In genomic region chr1:39332291-39332690, GRCh38 we compare ENCODE assay signal across 12 cellular contexts.
DNase-seq lines count a peak whose midpoint lies in the region; ATAC-seq, FAIRE-seq and TF ChIP-seq lines count a peak whose summit lies in the region.
"Had no signal": no experiment of that assay in that cellular context is flagged by ENCODE, and none has a peak within 500 bp of the region (broad histone marks: within the 10 kb centered on the region; RNA-seq: fewer than 3 reads in every experiment).

No MANE protein-coding gene starts in this region.

- H3K4me1 Mint-ChIP-seq in activated CD4-positive, alpha-beta memory T cell treated with anti-CD3 and anti-CD28 coated beads, Interleukin-2, amount 10 ng/mL, durations not matched to agents 7 days and 5 days: peaks cover 84% of the 10 kb centered on the region

- TF ChIP-seq CTCF in epithelial cell of esophagus (IDR thresholded peaks at IDR 0.05; ENCODE audit: insufficient read depth, low read depth, low read length, missing control alignments): no peak

- peak overlapping the region; percentile 84 for H3K27ac Mint-ChIP-seq in activated CD4-positive, alpha-beta memory T cell treated with anti-CD3 and anti-CD28 coated beads, Interleukin-2, amount 10 ng/mL, durations not matched to agents 7 days and 5 days

- ATAC-seq in HG02981 (IDR thresholded peaks at IDR 0.05; ENCODE audit: unreplicated experiment): no peak
- no peak for ATAC-seq in HG03108 (IDR thresholded peaks at IDR 0.05; ENCODE audit: unreplicated experiment)
- no peak for ATAC-seq in GM21526 (IDR thresholded peaks at IDR 0.05; ENCODE audit: low FRiP score, unreplicated experiment)

- H3K4me3 Mint-ChIP-seq in activated CD4-positive, alpha-beta memory T cell treated with anti-CD3 and anti-CD28 coated beads, Interleukin-2, amount 10 ng/mL, durations not matched to agents 7 days and 5 days: no peak overlapping the region

- CTCF ChIA-PET in activated CD4-positive, alpha-beta memory T cell treated with anti-CD3 and anti-CD28 coated beads, Interleukin-2, amount 10 ng/mL, durations not matched to agents 7 days and 5 days (lab: Charles Lee): interaction anchor here (0.6 to 1.5 kb wide), 3 partner anchors 10 to 148 kb away, joined by 3 to 5 read pairs (median 4); no protein-coding TSS in a partner anchor

- no peaks in the 10 kb centered on the region for H3K27me3 Mint-ChIP-seq in activated CD4-positive, alpha-beta memory T cell treated with anti-CD3 and anti-CD28 coated beads, Interleukin-2, amount 10 ng/mL, durations not matched to agents 7 days and 5 days

- peaks cover 95% of the 10 kb centered on the region for H3K36me3 Mint-ChIP-seq in activated CD4-positive, alpha-beta memory T cell treated with anti-CD3 and anti-CD28 coated beads, Interleukin-2, amount 10 ng/mL, durations not matched to agents 7 days and 5 days (ENCODE audit: low read depth)

- no peak for DNase-seq in H54 (ENCODE audit: insufficient read length, low spot score)
- DNase-seq in activated CD4-positive, alpha-beta memory T cell treated with anti-CD3 and anti-CD28 coated beads, Interleukin-2, amount 10 ng/mL, durations not matched to agents 7 days and 5 days: no peak
- peak; percentile 20 for DNase-seq in epithelial cell of esophagus (ENCODE audit: low read depth)
- DNase-seq in pons (ENCODE audit: low spot score): peak; percentile 74
- DNase-seq: GDM1, GOT3, NCI-H2171 had no signal

- no peaks in the 10 kb centered on the region for H3K9me3 Mint-ChIP-seq in activated CD4-positive, alpha-beta memory T cell treated with anti-CD3 and anti-CD28 coated beads, Interleukin-2, amount 10 ng/mL, durations not matched to agents 7 days and 5 days

- peak; percentile 30 for FAIRE-seq in H54 (lab: Jason Lieb, UNC)
- FAIRE-seq: endometrium had no signal

- TF ChIP-seq POLR2A in H54 (IDR thresholded peaks at IDR 0.05; ENCODE audit: low read depth, low read length): no peak

- no peak overlapping the region for H3K4me3 ChIP-seq in epithelial cell of esophagus (ENCODE audit: low read length)
- H3K4me3 ChIP-seq: SJSA1 had no signal

- POLR2A ChIA-PET in activated CD4-positive, alpha-beta memory T cell treated with anti-CD3 and anti-CD28 coated beads, Interleukin-2, amount 10 ng/mL, durations not matched to agents 7 days and 5 days (lab: Charles Lee): no interaction called here

Comparison
In these comparisons a context has a peak if more than half of its experiments do, and no peak if none do; other contexts are left out.
1. DNase-seq: peak in epithelial cell of esophagus (single experiment) and pons (single experiment); none in H54 (single experiment) and activated CD4-positive, alpha-beta memory T cell treated with anti-CD3 and anti-CD28 coated beads, Interleukin-2, amount 10 ng/mL, durations not matched to agents 7 days and 5 days (single experiment).